Comparison of ENCODE assay signal across 9 cellular contexts in genomic region chr7:1920266-1920681, GRCh38.
A peak's percentile ranks its signal among the peaks of the same experiment; 100 is the strongest.
DNase-seq lines count a peak whose midpoint lies in the region; ATAC-seq and TF ChIP-seq lines count a peak whose summit lies in the region.
"Had no signal": no experiment of that assay in that cellular context is flagged by ENCODE, and none has a peak within 500 bp of the region (broad histone marks: within the 10 kb centered on the region; RNA-seq: fewer than 3 reads in every experiment).

No MANE protein-coding gene starts in this region.

- no peak for TF ChIP-seq POLR2A in prostate gland (IDR thresholded peaks at IDR 0.05)

- H3K27ac ChIP-seq in left ventricle myocardium inferior (replicated peaks): no peak overlapping the region
- peak overlapping the region; percentile 74 for H3K27ac ChIP-seq in thymus (ENCODE audit: low read depth)
- no peak overlapping the region for H3K27ac ChIP-seq in prostate gland
- H3K27ac ChIP-seq: tibial artery had no signal

- intact Hi-C loops in Right ventricle myocardium inferior (cut with DNase I): loop anchor here (10.0 kb wide), 1 partner anchor 105 kb away; no protein-coding TSS in a partner anchor
- intact Hi-C loops in left ventricle myocardium inferior (cut with micrococcal nuclease): no loop called here
- intact Hi-C loops in prostate gland (cut with DNase I): no loop called here

- TF ChIP-seq CTCF in left ventricle myocardium inferior (IDR thresholded peaks at IDR 0.05; ENCODE audit: borderline replicate concordance) (no peak), prostate gland (IDR thresholded peaks at IDR 0.05) (no peak)

- ATAC-seq in Right ventricle myocardium inferior: no peak
- no peak for ATAC-seq in HG03378 (IDR thresholded peaks at IDR 0.05; ENCODE audit: unreplicated experiment)
- no peak for ATAC-seq in HG02938 (IDR thresholded peaks at IDR 0.05; ENCODE audit: unreplicated experiment)

- H3K36me3 ChIP-seq in left ventricle myocardium inferior (no peaks in the 10 kb centered on the region), thymus (ENCODE audit: control insufficient read depth, insufficient read depth) (peaks cover 22% of the 10 kb centered on the region), prostate gland (no peaks in the 10 kb centered on the region)
- H3K36me3 ChIP-seq: tibial artery had no signal

- no peak overlapping the region for H3K4me3 ChIP-seq in left ventricle myocardium inferior
- H3K4me3 ChIP-seq in thymus (ENCODE audit: low read length): peak overlapping the region; percentile 34
- H3K4me3 ChIP-seq in prostate gland: no peak overlapping the region
- H3K4me3 ChIP-seq: tibial artery had no signal

- DNase-seq in Right ventricle myocardium inferior (ENCODE audit: missing footprints): peak; percentile 62
- DNase-seq in left ventricle myocardium inferior: no peak
- DNase-seq in T-helper 22 cell (ENCODE audit: low read depth): peak; percentile 19
- DNase-seq in effector CD4-positive, alpha-beta T cell: peak; percentile 18
- no peak for DNase-seq in prostate gland (ENCODE audit: low spot score)

- H3K4me1 ChIP-seq in left ventricle myocardium inferior: peaks cover 28% of the 10 kb centered on the region
- peaks cover 42% of the 10 kb centered on the region for H3K4me1 ChIP-seq in thymus (ENCODE audit: control insufficient read depth, insufficient read depth, low read length)
- H3K4me1 ChIP-seq in prostate gland (replicated peaks): no peaks in the 10 kb centered on the region

- WGBS in thymus: 3% methylated on average over 20 of the region's 20 CpGs
- WGBS in prostate gland: 69% methylated on average over 20 of the region's 20 CpGs

- H3K27me3 ChIP-seq in left ventricle myocardium inferior (ENCODE audit: low read depth): no peaks in the 10 kb centered on the region
- H3K27me3 ChIP-seq in thymus (ENCODE audit: control insufficient read depth, insufficient read depth): no peaks in the 10 kb centered on the region
- H3K27me3 ChIP-seq in prostate gland (replicated peaks; ENCODE audit: insufficient read depth): no peaks in the 10 kb centered on the region
- H3K27me3 ChIP-seq: tibial artery had no signal

- H3K9me3 ChIP-seq in left ventricle myocardium inferior (replicated peaks) (no peaks in the 10 kb centered on the region), thymus (ENCODE audit: control insufficient read depth) (no peaks in the 10 kb centered on the region), prostate gland (no peaks in the 10 kb centered on the region)
- H3K9me3 ChIP-seq: tibial artery had no signal

Comparison
In these comparisons a context has a peak if more than half of its experiments do, and no peak if none do; other contexts are left out.
1. DNase-seq: peak in Right ventricle myocardium inferior (single experiment), T-helper 22 cell (single experiment) and effector CD4-positive, alpha-beta T cell (single experiment); none in left ventricle myocardium inferior (single experiment) and prostate gland (single experiment).